Comparison of ENCODE assay signal across 21 cellular contexts in genomic region chr9:81317939-81318338, GRCh38.
DNase-seq lines count a peak whose midpoint lies in the region; FAIRE-seq and TF ChIP-seq lines count a peak whose summit lies in the region.
"Had no signal": no experiment of that assay in that cellular context is flagged by ENCODE, and none has a peak within 500 bp of the region (broad histone marks: within the 10 kb centered on the region; RNA-seq: fewer than 3 reads in every experiment).

No MANE protein-coding gene starts in this region.

- H3K4me2 ChIP-seq in smooth muscle cell: no peak overlapping the region

- H3K27me3 ChIP-seq in WERI-Rb-1 (ENCODE audit: insufficient read depth, low read depth, severe bottlenecking) (no peaks in the 10 kb centered on the region), smooth muscle cell (ENCODE audit: low read depth) (no peaks in the 10 kb centered on the region)
- H3K27me3 ChIP-seq: cardiac muscle cell, gastroesophageal sphincter had no signal

- no peak for FAIRE-seq in urothelium cell line (lab: Jason Lieb, UNC)
- FAIRE-seq: endothelial cell of umbilical vein, HTR-8/SVneo had no signal

- no peaks in the 10 kb centered on the region for H3K36me3 ChIP-seq in WERI-Rb-1
- no peaks in the 10 kb centered on the region for H3K36me3 ChIP-seq in smooth muscle cell (ENCODE audit: low read depth)
- H3K36me3 ChIP-seq: cardiac muscle cell, gastroesophageal sphincter had no signal

- WGBS in smooth muscle cell (ENCODE audit: low lambda C conversion rate): 63% methylated on average over 7 of the region's 7 CpGs

- H4K20me1 ChIP-seq in smooth muscle cell (ENCODE audit: low read depth): no peaks in the 10 kb centered on the region

- no peak overlapping the region for H3K9ac ChIP-seq in smooth muscle cell (ENCODE audit: low read depth)
- H3K9ac ChIP-seq: parathyroid adenoma had no signal

- DNase-seq in HFF-Myc (ENCODE audit: extremely low read depth, low read depth) (peak; percentile 7), WERI-Rb-1 (peak; percentile 10), fibroblast of villous mesenchyme (ENCODE audit: low read depth) (peak; percentile 17), smooth muscle cell (lab: John Stamatoyannopoulos, UW; ENCODE audit: unreplicated experiment) (no peak), NCI-H146 treated with DMSO at 0.1 percent for 48 hours (lab: John Stamatoyannopoulos, UW; ENCODE audit: unreplicated experiment) (no peak), urothelium cell line (ENCODE audit: low spot score) (no peak)
- DNase-seq in activated CD4-positive, CD25-positive, alpha-beta regulatory T cell (lab: John Stamatoyannopoulos, UW): no peak
- DNase-seq: activated CD4-positive, alpha-beta T cell treated with anti-CD3 and anti-CD28 coated beads for 4 hours; Caco-2; Karpas-422; naive thymus-derived CD8-positive, alpha-beta T cell; NCI-H1105; NCI-H2081 treated with DMSO at 0.1 percent for 48 hours; NCI-H524; stimulated activated CD4-positive, alpha-beta T cell treated with anti-CD3 and anti-CD28 coated beads, Interleukin-2, amount 100 ng/mL, for 24 hours; stimulated activated naive CD4-positive, alpha-beta T cell treated with Interleukin-2 at 50 U/mL for 16 hours had no signal

- H3K4me1 ChIP-seq in smooth muscle cell (ENCODE audit: low read depth): no peaks in the 10 kb centered on the region
- H3K4me1 ChIP-seq: Caco-2, gastroesophageal sphincter, parathyroid adenoma had no signal

- no peak overlapping the region for H2AFZ ChIP-seq in smooth muscle cell (ENCODE audit: low read depth)
- H2AFZ ChIP-seq: parathyroid adenoma had no signal

- TF ChIP-seq CTCF in HFF-Myc (IDR thresholded peaks at IDR 0.05; ENCODE audit: low read depth, low read length, missing control alignments): no peak
- no peak for TF ChIP-seq CTCF in WERI-Rb-1 (IDR thresholded peaks at IDR 0.05; ENCODE audit: low read depth, low read length)
- no peak for TF ChIP-seq CTCF in fibroblast of villous mesenchyme (IDR thresholded peaks at IDR 0.05; ENCODE audit: insufficient read depth, low read depth, low read length)
- no peak for TF ChIP-seq CTCF in smooth muscle cell (IDR thresholded peaks at IDR 0.05; ENCODE audit: borderline replicate concordance, insufficient read depth, poor library complexity, severe bottlenecking)

- no peaks in the 10 kb centered on the region for H3K9me3 ChIP-seq in WERI-Rb-1 (ENCODE audit: severe bottlenecking)
- peaks cover under 1% of the 10 kb centered on the region for H3K9me3 ChIP-seq in smooth muscle cell (replicated peaks; ENCODE audit: low read depth)
- H3K9me3 ChIP-seq: Caco-2, gastroesophageal sphincter had no signal

- H3K4me3 ChIP-seq in HFF-Myc (replicated peaks; ENCODE audit: low read depth, low read length) (no peak overlapping the region), WERI-Rb-1 (ENCODE audit: low read depth, low read length) (no peak overlapping the region), fibroblast of villous mesenchyme (ENCODE audit: low read depth, low read length) (no peak overlapping the region), smooth muscle cell (no peak overlapping the region)
- H3K4me3 ChIP-seq: cardiac muscle cell, gastroesophageal sphincter had no signal

- no peaks in the 10 kb centered on the region for H3F3A ChIP-seq in smooth muscle cell (ENCODE audit: low read depth)

- H3K27ac ChIP-seq in WERI-Rb-1: no peak overlapping the region
- peak overlapping the region; percentile 25 for H3K27ac ChIP-seq in smooth muscle cell (ENCODE audit: low read depth)
- H3K27ac ChIP-seq: cardiac muscle cell, gastroesophageal sphincter, parathyroid adenoma had no signal

- no peaks in the 10 kb centered on the region for H3K79me2 ChIP-seq in smooth muscle cell (ENCODE audit: low read depth)
- H3K79me2 ChIP-seq: parathyroid adenoma had no signal

Comparison
In these comparisons a context has a peak if more than half of its experiments do, and no peak if none do; other contexts are left out.
1. DNase-seq: peak in HFF-Myc (single experiment), WERI-Rb-1 (single experiment) and fibroblast of villous mesenchyme (single experiment); none in smooth muscle cell (single experiment), NCI-H146 treated with DMSO at 0.1 percent for 48 hours (single experiment), urothelium cell line (single experiment) and activated CD4-positive, CD25-positive, alpha-beta regulatory T cell (0 of 4).